ENCODE assay signal across 8 cellular contexts in genomic region chr11:10302744-10303557, GRCh38. TPM values are rescaled to one million over a fixed set of nuclear protein-coding genes. Genes with fewer than 3 reads are reported as not detected.
A peak's percentile ranks its signal among the peaks of the same experiment; 100 is the strongest.
DNase-seq lines count a peak whose midpoint lies in the region; ATAC-seq lines count a peak whose summit lies in the region.

No MANE protein-coding gene starts in this region.

- peak; percentile 39 to 50 for DNase-seq in NCI-H2081 (lab: John Stamatoyannopoulos, UW)
- DNase-seq in NCI-H2081 treated with DMSO at 0.1 percent for 48 hours (lab: John Stamatoyannopoulos, UW): no peak
- peak; percentile 31 for DNase-seq in NCI-H2227 (lab: John Stamatoyannopoulos, UW; ENCODE audit: unreplicated experiment)
- peak; percentile 67 for DNase-seq in activated CD8-positive, alpha-beta memory T cell treated with anti-CD3 and anti-CD28 coated beads, Interleukin-2, amount 50 U/mL, for 4 hours
- peak; percentile 85 for DNase-seq in mesenchymal stem cell
- DNase-seq in stimulated activated naive B cell treated with anti-CD40 and anti-IgM and Interleukin-4, amounts not matched to agents 10 μg/mL and 1 μg/mL and 100 μg/mL, for 72 hours: no peak

- peak overlapping the region; percentile 94 for H3K27ac Mint-ChIP-seq in stimulated activated naive B cell treated with anti-CD40 and anti-IgM and Interleukin-4, amounts not matched to agents 10 μg/mL and 1 μg/mL and 100 μg/mL, for 72 hours

- H3K36me3 ChIP-seq in endocrine pancreas (ENCODE audit: control insufficient read depth, insufficient read depth, low read length): no peaks in the 10 kb centered on the region
- H3K36me3 ChIP-seq in mesenchymal stem cell (ENCODE audit: control insufficient read depth in 1 of 2, insufficient read depth in 2 of 2, low read depth in 1 of 2, low read length in 2 of 2): peaks cover 26 to 41% of the 10 kb centered on the region in 2 experiments

- ATAC-seq in stimulated activated naive B cell treated with anti-CD40 and anti-IgM and Interleukin-4, amounts not matched to agents 10 μg/mL and 1 μg/mL and 100 μg/mL, for 72 hours (replicated peaks): peak; percentile 9 to 10
- no peak for ATAC-seq in HG03571 (IDR thresholded peaks at IDR 0.05; ENCODE audit: unreplicated experiment)

- H3K9me3 ChIP-seq in endocrine pancreas (ENCODE audit: control insufficient read depth, low read length) (no peaks in the 10 kb centered on the region), mesenchymal stem cell (ENCODE audit: control insufficient read depth, low read length) (peaks cover 3% of the 10 kb centered on the region)

- H3K27me3 ChIP-seq in endocrine pancreas (ENCODE audit: control insufficient read depth, insufficient read depth, low read length): no peaks in the 10 kb centered on the region
- no peaks in the 10 kb centered on the region for H3K27me3 ChIP-seq in mesenchymal stem cell (ENCODE audit: control insufficient read depth in 1 of 2, insufficient read depth in 1 of 2, low read length in 2 of 2)

- H4K91ac ChIP-seq in mesenchymal stem cell (ENCODE audit: low read length): peak overlapping the region; percentile 98

- H3K9ac ChIP-seq in endocrine pancreas (ENCODE audit: control insufficient read depth, insufficient read depth, low read length) (peak overlapping the region; percentile 88), mesenchymal stem cell (ENCODE audit: low read length) (peak overlapping the region; percentile 100)

- peaks cover 17 to 21% of the 10 kb centered on the region in 2 donors for H3K27me3 Mint-ChIP-seq in stimulated activated naive B cell treated with anti-CD40 and anti-IgM and Interleukin-4, amounts not matched to agents 10 μg/mL and 1 μg/mL and 100 μg/mL, for 72 hours

- H3K14ac ChIP-seq in mesenchymal stem cell (ENCODE audit: low read length in 2 of 2): peak overlapping the region; percentile 73 to 79

- H4K8ac ChIP-seq in mesenchymal stem cell (ENCODE audit: low read length): peak overlapping the region; percentile 99

- peak overlapping the region; percentile 92 for H3K4me2 ChIP-seq in mesenchymal stem cell (ENCODE audit: low read length, poor library complexity, severe bottlenecking)

- WGBS in mesenchymal stem cell: under 1% methylated on average over 56 of the region's 56 CpGs

- peak overlapping the region; percentile 97 for H3K27ac ChIP-seq in mesenchymal stem cell (ENCODE audit: low read length, poor library complexity, severe bottlenecking)

- H2BK5ac ChIP-seq in mesenchymal stem cell (ENCODE audit: low read depth, low read length, poor library complexity, severe bottlenecking): peak overlapping the region; percentile 95

- H3K9me3 Mint-ChIP-seq in stimulated activated naive B cell treated with anti-CD40 and anti-IgM and Interleukin-4, amounts not matched to agents 10 μg/mL and 1 μg/mL and 100 μg/mL, for 72 hours: no peaks in the 10 kb centered on the region

- peaks cover 0 to 6% of the 10 kb centered on the region in 2 donors for H3K36me3 Mint-ChIP-seq in stimulated activated naive B cell treated with anti-CD40 and anti-IgM and Interleukin-4, amounts not matched to agents 10 μg/mL and 1 μg/mL and 100 μg/mL, for 72 hours

- no peaks in the 10 kb centered on the region for H3K4me1 ChIP-seq in endocrine pancreas (ENCODE audit: control insufficient read depth, insufficient read depth, low read length)
- peaks cover 3% of the 10 kb centered on the region for H3K4me1 ChIP-seq in mesenchymal stem cell (ENCODE audit: control insufficient read depth, insufficient read depth, low read depth, low read length)

- H2AFZ ChIP-seq in mesenchymal stem cell (ENCODE audit: low read depth, low read length): peak overlapping the region; percentile 67

- H3K4me1 Mint-ChIP-seq in stimulated activated naive B cell treated with anti-CD40 and anti-IgM and Interleukin-4, amounts not matched to agents 10 μg/mL and 1 μg/mL and 100 μg/mL, for 72 hours: peaks cover 50 to 76% of the 10 kb centered on the region in 2 donors

- H3K79me1 ChIP-seq in mesenchymal stem cell (replicated peaks; ENCODE audit: low read length, poor library complexity, severe bottlenecking): peaks cover 3% of the 10 kb centered on the region

- peak overlapping the region; percentile 94 to 98 for H3K4ac ChIP-seq in mesenchymal stem cell (ENCODE audit: low read depth in 1 of 2, low read length in 2 of 2)

- H2BK15ac ChIP-seq in mesenchymal stem cell (ENCODE audit: low read depth, poor library complexity, severe bottlenecking): peak overlapping the region; percentile 96

- peak overlapping the region; percentile 58 for H2BK120ac ChIP-seq in mesenchymal stem cell (ENCODE audit: low read depth, low read length)

- H2BK12ac ChIP-seq in mesenchymal stem cell (ENCODE audit: low read length in 2 of 2): peak overlapping the region; percentile 97 to 99

- H3K4me3 Mint-ChIP-seq in stimulated activated naive B cell treated with anti-CD40 and anti-IgM and Interleukin-4, amounts not matched to agents 10 μg/mL and 1 μg/mL and 100 μg/mL, for 72 hours: peak overlapping the region; percentile 94 to 96

- H2AK5ac ChIP-seq in mesenchymal stem cell (ENCODE audit: low read length, severe bottlenecking): peak overlapping the region; percentile 94

- H3K4me3 ChIP-seq in endocrine pancreas (ENCODE audit: control insufficient read depth, insufficient read depth, low read length): peak overlapping the region; percentile 81
- H3K4me3 ChIP-seq in mesenchymal stem cell (ENCODE audit: insufficient read depth in 1 of 2, low read depth in 1 of 2, low read length in 2 of 2): peak overlapping the region; percentile 68 to 93

- peak overlapping the region; percentile 42 to 85 for H3K23ac ChIP-seq in mesenchymal stem cell (ENCODE audit: low read length in 2 of 2)

- H3K18ac ChIP-seq in mesenchymal stem cell (ENCODE audit: low read depth in 1 of 2, low read length in 2 of 2): peak overlapping the region; percentile 93 to 99

RNA-seq across cellular contexts. Expression of gene ADM, which starts 1.9 kb away (rescaled TPM):
- 90.3 TPM for polyA plus RNA-seq in mesenchymal stem cell (2013, experiment 1 of 2)
- polyA plus RNA-seq in mesenchymal stem cell (2013, experiment 2 of 2): 87.3 TPM

RNA-seq across cellular contexts. Expression of gene SBF2, which starts 8.9 kb away (rescaled TPM):
- polyA plus RNA-seq in mesenchymal stem cell (2013, experiment 1 of 2): 21.0 TPM
- polyA plus RNA-seq in mesenchymal stem cell (2013, experiment 2 of 2): 20.2 TPM

Comparison
In these comparisons a context has a peak if more than half of its experiments do, and no peak if none do; other contexts are left out.
1. DNase-seq: peak in NCI-H2081 (2 of 2), NCI-H2227 (single experiment), activated CD8-positive, alpha-beta memory T cell treated with anti-CD3 and anti-CD28 coated beads, Interleukin-2, amount 50 U/mL, for 4 hours (single experiment) and mesenchymal stem cell (single experiment); none in NCI-H2081 treated with DMSO at 0.1 percent for 48 hours (single experiment) and stimulated activated naive B cell treated with anti-CD40 and anti-IgM and Interleukin-4, amounts not matched to agents 10 μg/mL and 1 μg/mL and 100 μg/mL, for 72 hours (single experiment).